In the genomic region with DNA sequence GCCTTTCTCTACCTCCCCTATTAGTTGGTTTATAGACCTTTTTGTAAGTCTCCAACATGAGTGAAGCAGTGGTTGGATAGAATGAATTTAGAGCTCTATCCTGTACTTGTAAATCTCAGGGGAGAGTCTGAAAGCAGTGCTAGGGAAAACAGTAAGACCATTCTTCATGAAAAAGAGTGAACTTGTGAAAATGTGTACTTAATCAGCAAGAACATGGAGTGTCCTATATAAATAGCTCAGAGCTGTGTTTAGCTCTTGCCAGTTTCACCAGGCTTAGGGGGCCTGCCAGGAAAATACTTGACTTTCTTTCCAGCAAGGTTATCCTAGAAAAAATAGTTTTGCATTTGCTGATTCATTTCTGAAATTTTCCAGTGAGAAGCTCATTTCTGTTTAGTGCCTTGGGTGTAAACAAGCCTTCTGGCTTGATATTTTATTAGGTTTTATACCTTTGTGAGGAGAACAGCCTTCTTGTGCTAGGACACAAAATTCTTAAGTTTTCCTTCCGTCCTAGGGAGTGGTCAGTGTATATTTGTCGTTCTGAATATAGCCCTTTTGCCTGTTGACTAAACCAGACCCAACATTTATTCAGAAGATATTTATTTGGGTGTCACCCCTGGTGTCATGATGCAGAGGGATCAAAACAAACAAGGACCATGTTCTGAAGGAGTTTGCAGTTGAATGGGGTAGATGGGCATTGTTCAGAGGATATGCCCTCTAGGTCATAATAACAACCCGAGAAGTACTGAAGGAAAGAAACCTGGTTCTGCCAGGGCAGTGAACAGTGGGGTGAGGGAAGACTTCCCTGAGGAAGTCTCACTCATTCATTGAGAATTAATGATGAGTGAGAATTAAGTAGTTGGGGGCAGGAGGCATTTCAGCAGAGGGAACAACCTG, we compare ENCODE assay signal across 2 cellular contexts.
TF ChIP-seq lines count a peak whose summit lies in the region.

No MANE protein-coding gene starts in this region.

TF ChIP-seq in IMR-90, 13 proteins besides CTCF, POLR2A, EP300 and RAD21:
- no peak for TF ChIP-seq FOS (IDR thresholded peaks at IDR 0.05; ENCODE audit: low read depth, low read length)
- no peak for TF ChIP-seq SMC3 (IDR thresholded peaks at IDR 0.05; ENCODE audit: low read depth, low read length)
- TF ChIP-seq, protein P1, sequence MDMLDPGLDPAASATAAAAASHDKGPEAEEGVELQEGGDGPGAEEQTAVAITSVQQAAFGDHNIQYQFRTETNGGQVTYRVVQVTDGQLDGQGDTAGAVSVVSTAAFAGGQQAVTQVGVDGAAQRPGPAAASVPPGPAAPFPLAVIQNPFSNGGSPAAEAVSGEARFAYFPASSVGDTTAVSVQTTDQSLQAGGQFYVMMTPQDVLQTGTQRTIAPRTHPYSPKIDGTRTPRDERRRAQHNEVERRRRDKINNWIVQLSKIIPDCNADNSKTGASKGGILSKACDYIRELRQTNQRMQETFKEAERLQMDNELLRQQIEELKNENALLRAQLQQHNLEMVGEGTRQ (IDR thresholded peaks at IDR 0.05; ENCODE audit: low read depth, low read length) = no peak
- TF ChIP-seq NFE2L2 (IDR thresholded peaks at IDR 0.05; ENCODE audit: low read depth, low read length) = no peak
- no peak for TF ChIP-seq MAZ (IDR thresholded peaks at IDR 0.05; ENCODE audit: borderline replicate concordance, low read depth, low read length)
- TF ChIP-seq BHLHE40 (IDR thresholded peaks at IDR 0.05; ENCODE audit: low read depth, low read length) = no peak
- TF ChIP-seq CHD1 (IDR thresholded peaks at IDR 0.05; ENCODE audit: low read depth, low read length) = no peak
- TF ChIP-seq, protein P2, sequence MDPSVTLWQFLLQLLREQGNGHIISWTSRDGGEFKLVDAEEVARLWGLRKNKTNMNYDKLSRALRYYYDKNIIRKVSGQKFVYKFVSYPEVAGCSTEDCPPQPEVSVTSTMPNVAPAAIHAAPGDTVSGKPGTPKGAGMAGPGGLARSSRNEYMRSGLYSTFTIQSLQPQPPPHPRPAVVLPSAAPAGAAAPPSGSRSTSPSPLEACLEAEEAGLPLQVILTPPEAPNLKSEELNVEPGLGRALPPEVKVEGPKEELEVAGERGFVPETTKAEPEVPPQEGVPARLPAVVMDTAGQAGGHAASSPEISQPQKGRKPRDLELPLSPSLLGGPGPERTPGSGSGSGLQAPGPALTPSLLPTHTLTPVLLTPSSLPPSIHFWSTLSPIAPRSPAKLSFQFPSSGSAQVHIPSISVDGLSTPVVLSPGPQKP (IDR thresholded peaks at IDR 0.05; ENCODE audit: borderline replicate concordance, low read depth, low read length) = no peak
- no peak for TF ChIP-seq MXI1 (IDR thresholded peaks at IDR 0.05; ENCODE audit: borderline replicate concordance, low read depth, low read length)
- TF ChIP-seq RCOR1 (IDR thresholded peaks at IDR 0.05; ENCODE audit: insufficient replicate concordance, low read length) = no peak
- TF ChIP-seq MAFK (IDR thresholded peaks at IDR 0.05; ENCODE audit: low read depth, low read length) = no peak
- TF ChIP-seq RFX5 (IDR thresholded peaks at IDR 0.05; ENCODE audit: low read depth, low read length) = no peak

TF ChIP-seq in endothelial cell of umbilical vein, 7 proteins besides CTCF, POLR2A, EP300 and RAD21:
- TF ChIP-seq MYC (IDR thresholded peaks at IDR 0.05; ENCODE audit: low read depth, low read length) (no peak), JUN (IDR thresholded peaks at IDR 0.05; ENCODE audit: borderline replicate concordance, insufficient read depth, insufficient read length, low read depth) (no peak), GATA2 (IDR thresholded peaks at IDR 0.05; ENCODE audit: insufficient read depth, insufficient read length, low read depth, low read length) (peak; percentile 38)
